8 cellular contexts compared by ENCODE assay signal in the genomic region with DNA sequence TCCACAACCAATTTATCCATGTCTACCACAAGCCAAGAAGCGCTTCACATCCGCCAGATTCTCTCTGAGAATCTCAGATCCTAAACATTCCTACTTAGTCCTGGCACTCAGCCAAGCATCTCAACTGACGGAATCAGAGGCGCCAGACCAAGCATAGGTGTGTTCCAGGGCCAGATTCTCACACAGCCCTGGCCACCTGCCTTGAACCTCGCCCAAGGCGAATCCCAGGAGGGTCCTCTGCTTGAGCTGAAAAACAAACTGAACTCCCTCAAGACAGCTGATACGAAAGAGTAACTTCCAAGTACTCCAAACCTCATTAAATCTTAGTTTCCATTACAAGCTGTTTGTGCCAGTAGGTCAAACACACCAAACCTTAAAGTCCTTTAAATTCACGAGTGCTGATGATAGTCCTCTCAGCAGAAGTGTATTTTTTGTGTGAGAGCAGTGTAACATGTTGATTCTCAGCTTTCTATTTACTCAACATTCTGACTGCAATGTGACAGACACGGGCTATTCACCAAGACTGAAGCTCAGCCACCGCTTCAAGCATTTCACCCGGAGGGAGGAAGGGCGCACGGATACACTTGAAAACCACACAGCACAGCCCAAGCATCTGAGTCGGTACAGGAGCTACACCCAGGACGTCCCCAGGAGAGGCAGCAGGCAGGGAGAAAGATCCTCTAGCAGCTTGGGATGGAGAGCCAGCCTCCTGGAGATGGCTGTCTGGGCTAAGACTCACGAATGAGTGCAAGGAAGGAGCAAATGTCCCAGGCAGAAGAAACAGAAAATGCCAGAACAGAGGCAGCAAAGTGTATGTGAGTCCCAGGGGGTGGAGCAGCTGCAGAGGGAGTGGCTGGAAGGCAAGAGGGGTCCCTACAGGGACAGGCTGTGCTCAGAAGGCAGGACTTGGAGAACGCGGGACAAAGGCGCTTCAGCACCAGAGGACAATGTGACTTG. TPM values are rescaled to one million over a fixed set of nuclear protein-coding genes. Genes with fewer than 3 reads are reported as not detected.
DNase-seq lines count a peak whose midpoint lies in the region; ATAC-seq, FAIRE-seq and TF ChIP-seq lines count a peak whose summit lies in the region.

No MANE protein-coding gene starts in this region.

- H3K4me3 Mint-ChIP-seq in type B pancreatic cell, result peak overlapping the region; percentile 54

- H3K27ac Mint-ChIP-seq in type B pancreatic cell, result peak overlapping the region; percentile 46

- FAIRE-seq in GM18507 (lab: Jason Lieb, UNC), result peak; percentile 86

- DNase-seq in GM18507 (ENCODE audit: extremely low spot score, insufficient read length, low read depth) (no peak), amygdala (lab: John Stamatoyannopoulos, UW) (peak in 39 of 56 donors; percentile 6 to 73 (median 36)), kidney glomerular epithelial cell (lab: John Stamatoyannopoulos, UW) (peak; percentile 60), type B pancreatic cell (ENCODE audit: extremely low spot score, unreplicated experiment) (no peak), H4 (ENCODE audit: low spot score) (no peak), NCI-H1436 treated with DMSO at 0.1 percent for 48 hours (lab: John Stamatoyannopoulos, UW) (no peak)

- no peak for TF ChIP-seq CTCF in type B pancreatic cell (conservative IDR thresholded peaks at IDR 0.05)

- H3K36me3 Mint-ChIP-seq in type B pancreatic cell, result no peaks in the 10 kb centered on the region

- H3K27me3 Mint-ChIP-seq in type B pancreatic cell, result no peaks in the 10 kb centered on the region

- ATAC-seq in HG03095 (IDR thresholded peaks at IDR 0.05; ENCODE audit: unreplicated experiment) (peak; percentile 40), HG03439 (IDR thresholded peaks at IDR 0.05; ENCODE audit: unreplicated experiment) (no peak)

- peaks cover 57% of the 10 kb centered on the region for H3K4me1 Mint-ChIP-seq in type B pancreatic cell (ENCODE audit: unreplicated experiment)

- H3K9me3 Mint-ChIP-seq in type B pancreatic cell, result no peaks in the 10 kb centered on the region

RNA-seq across cellular contexts. Expression of a gene that starts 6.0 kb away (rescaled TPM):
- total RNA-seq in type B pancreatic cell (ENCODE audit: low replicate concordance), result 52.3 and 54.1 TPM in 2 replicates
- total RNA-seq in H4 (2014; rRNA removed; shearing (Covaris generic)), result 18.3 and 19.3 TPM in 2 replicates

Comparison
In these comparisons a context has a peak if more than half of its experiments do, and no peak if none do; other contexts are left out.
1. DNase-seq: peak in amygdala (39 of 56) and kidney glomerular epithelial cell (single experiment); none in GM18507 (single experiment), type B pancreatic cell (single experiment), H4 (single experiment) and NCI-H1436 treated with DMSO at 0.1 percent for 48 hours (single experiment).